In genomic region chrX:40103565-40104323, GRCh38 we compare ENCODE assay signal across 12 cellular contexts. TPM values are rescaled to one million over a fixed set of nuclear protein-coding genes. Genes with fewer than 3 reads are reported as not detected.
DNase-seq lines count a peak whose midpoint lies in the region; ATAC-seq, FAIRE-seq and TF ChIP-seq lines count a peak whose summit lies in the region.
"Had no signal": no experiment of that assay in that cellular context is flagged by ENCODE, and none has a peak within 500 bp of the region (broad histone marks: within the 10 kb centered on the region; RNA-seq: fewer than 3 reads in every experiment).

No MANE protein-coding gene starts in this region.

- peaks cover 16% of the 10 kb centered on the region for H3K27me3 ChIP-seq in BLaER1

- H3K4me1 ChIP-seq in BLaER1: peaks cover 82% of the 10 kb centered on the region

- POLR2A ChIA-PET in naive thymus-derived CD8-positive, alpha-beta T cell (lab: Charles Lee): interaction anchor here (1.0 to 2.5 kb wide), 6 partner anchors 12 to 74 kb away, joined by 3 to 21 read pairs (median 10); no protein-coding TSS in a partner anchor

- no peak for TF ChIP-seq CTCF in VCaP (conservative IDR thresholded peaks at IDR 0.05)

- H3K4me1 Mint-ChIP-seq in naive thymus-derived CD8-positive, alpha-beta T cell: peaks cover 2 to 21% (median 16%) of the 10 kb centered on the region in 4 donors

- no peaks in the 10 kb centered on the region for H3K27me3 Mint-ChIP-seq in naive thymus-derived CD8-positive, alpha-beta T cell

- DNase-seq in GM19239 (ENCODE audit: insufficient read length, low spot score) (no peak), SIG-M5 treated with dmso at 0.1 percent for 504 hours (lab: John Stamatoyannopoulos, UW; ENCODE audit: unreplicated experiment) (no peak), NCI-H2107 (lab: John Stamatoyannopoulos, UW) (no peak)
- DNase-seq in naive thymus-derived CD8-positive, alpha-beta T cell: no peak
- DNase-seq: activated CD8-positive, alpha-beta memory T cell treated with anti-CD3 and anti-CD28 coated beads, Interleukin-2, amount 50 U/mL, for 48 hours; central memory CD4-positive, alpha-beta T cell; NCI-H2171 had no signal

- H3K9me3 ChIP-seq in BLaER1: peaks cover 71% of the 10 kb centered on the region

- H3K4me3 ChIP-seq in BLaER1: no peak overlapping the region

- peaks cover 0 to 2% (median 0%) of the 10 kb centered on the region in 9 donors for H3K9me3 Mint-ChIP-seq in naive thymus-derived CD8-positive, alpha-beta T cell

- peak; percentile 71 for FAIRE-seq in GM19239 (lab: Jason Lieb, UNC)

- 0 out of 2 replicates have a peak overlapping the region, but pooled peaks have one; percentile 34 for H3K9ac ChIP-seq in BLaER1

- peak overlapping the region in 1 of 10 donors; percentile 43 for H3K27ac Mint-ChIP-seq in naive thymus-derived CD8-positive, alpha-beta T cell

- ATAC-seq in naive thymus-derived CD8-positive, alpha-beta T cell: no peak
- ATAC-seq in GM21447 (IDR thresholded peaks at IDR 0.05; ENCODE audit: unreplicated experiment) (no peak), GM18861 (IDR thresholded peaks at IDR 0.05; ENCODE audit: unreplicated experiment) (no peak)

- peaks cover 91% of the 10 kb centered on the region for H4K20me1 ChIP-seq in BLaER1

- peak overlapping the region; percentile 16 to 70 (median 36) for H3K4me3 Mint-ChIP-seq in naive thymus-derived CD8-positive, alpha-beta T cell

- H3K4me2 ChIP-seq in BLaER1: peak overlapping the region; percentile 89

- H3K27ac ChIP-seq in BLaER1: no peak overlapping the region
- H3K27ac ChIP-seq in VCaP: peak overlapping the region; percentile 98

- no peaks in the 10 kb centered on the region for H3K36me3 Mint-ChIP-seq in naive thymus-derived CD8-positive, alpha-beta T cell

- peaks cover 9% of the 10 kb centered on the region; the same call in 1 of the 2 replicates for H3K36me3 ChIP-seq in BLaER1
- H3K36me3 ChIP-seq: spleen had no signal

RNA-seq across cellular contexts. Expression of gene BCOR, which starts 6.0 kb away (rescaled TPM):
- total RNA-seq in naive thymus-derived CD8-positive, alpha-beta T cell: 10 to 100 TPM; 31.6 to 35.9 TPM
- 1 to 10 TPM; 2.5 to 7.7 (median 6.6) TPM for polyA plus RNA-seq in naive thymus-derived CD8-positive, alpha-beta T cell
